In genomic region chr19:14571695-14572490, GRCh38 we compare ENCODE assay signal across 1 cellular context.
TF ChIP-seq lines count a peak whose summit lies in the region.

Gene NDUFB7, minus strand, starts transcription at chr19:14572066. Its CDS starts 66 bp downstream, at chr19:14572000.

TF ChIP-seq in HepG2, 621 proteins besides CTCF, POLR2A, EP300 and RAD21 (continued from another document and continues in another):
- no peak for TF ChIP-seq PRDM15 (CRISPR knock-in tag; IDR thresholded peaks at IDR 0.05)
- no peak for TF ChIP-seq ZNF354B (CRISPR knock-in tag; IDR thresholded peaks at IDR 0.05)
- 0 out of 2 replicates have a peak, but pooled peaks have one; percentile 57 for TF ChIP-seq ARHGAP35 (CRISPR knock-in tag; IDR thresholded peaks at IDR 0.05; ENCODE audit: borderline replicate concordance)
- TF ChIP-seq ZNF790 (CRISPR knock-in tag; IDR thresholded peaks at IDR 0.05; ENCODE audit: borderline replicate concordance): no peak
- peak; percentile 59 for TF ChIP-seq PITX1 (CRISPR knock-in tag; IDR thresholded peaks at IDR 0.05)
- no peak for TF ChIP-seq PAWR (CRISPR knock-in tag; IDR thresholded peaks at IDR 0.05; ENCODE audit: borderline replicate concordance)
- TF ChIP-seq U2AF1 (optimal IDR thresholded peaks at IDR 0.05; ENCODE audit: low read depth, low read length): peak; percentile 87
- TF ChIP-seq, protein P1, sequence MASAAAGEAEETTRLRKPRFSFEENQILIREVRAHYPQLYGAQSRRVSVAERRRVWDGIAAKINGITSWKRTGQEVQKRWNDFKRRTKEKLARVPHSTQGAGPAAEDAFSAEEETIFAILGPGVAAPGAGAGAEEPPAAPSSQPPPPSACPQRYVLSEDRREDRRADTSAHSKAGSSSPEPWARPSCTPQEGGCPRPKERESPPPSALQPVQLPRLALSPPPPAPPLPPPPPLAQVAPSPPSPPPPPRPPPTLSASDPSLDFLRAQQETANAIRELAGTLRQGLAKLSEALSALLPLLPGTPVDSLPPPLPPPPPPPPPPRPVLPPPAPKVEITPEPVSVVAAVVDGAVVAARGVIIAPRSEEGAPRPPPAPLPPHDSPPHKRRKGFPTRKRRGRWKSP (CRISPR knock-in tag; IDR thresholded peaks at IDR 0.05): peak; percentile 72
- TF ChIP-seq NFE2L1 (CRISPR knock-in tag; IDR thresholded peaks at IDR 0.05; ENCODE audit: borderline replicate concordance): peak; percentile 59; the same call in 1 of the 2 replicates
- peak; percentile 52; the same call in 1 of the 2 replicates for TF ChIP-seq PATZ1 (CRISPR knock-in tag; IDR thresholded peaks at IDR 0.05)
- no peak for TF ChIP-seq IKZF1 (IDR thresholded peaks at IDR 0.05)
- TF ChIP-seq XRCC5 (optimal IDR thresholded peaks at IDR 0.05; ENCODE audit: low read length): peak; percentile 98
- no peak for TF ChIP-seq THYN1 (CRISPR knock-in tag; IDR thresholded peaks at IDR 0.05; ENCODE audit: borderline replicate concordance, low read depth)
- TF ChIP-seq NFYB (CRISPR knock-in tag; IDR thresholded peaks at IDR 0.05): 0 out of 2 replicates have a peak, but pooled peaks have one; percentile 14
- TF ChIP-seq, protein P2, sequence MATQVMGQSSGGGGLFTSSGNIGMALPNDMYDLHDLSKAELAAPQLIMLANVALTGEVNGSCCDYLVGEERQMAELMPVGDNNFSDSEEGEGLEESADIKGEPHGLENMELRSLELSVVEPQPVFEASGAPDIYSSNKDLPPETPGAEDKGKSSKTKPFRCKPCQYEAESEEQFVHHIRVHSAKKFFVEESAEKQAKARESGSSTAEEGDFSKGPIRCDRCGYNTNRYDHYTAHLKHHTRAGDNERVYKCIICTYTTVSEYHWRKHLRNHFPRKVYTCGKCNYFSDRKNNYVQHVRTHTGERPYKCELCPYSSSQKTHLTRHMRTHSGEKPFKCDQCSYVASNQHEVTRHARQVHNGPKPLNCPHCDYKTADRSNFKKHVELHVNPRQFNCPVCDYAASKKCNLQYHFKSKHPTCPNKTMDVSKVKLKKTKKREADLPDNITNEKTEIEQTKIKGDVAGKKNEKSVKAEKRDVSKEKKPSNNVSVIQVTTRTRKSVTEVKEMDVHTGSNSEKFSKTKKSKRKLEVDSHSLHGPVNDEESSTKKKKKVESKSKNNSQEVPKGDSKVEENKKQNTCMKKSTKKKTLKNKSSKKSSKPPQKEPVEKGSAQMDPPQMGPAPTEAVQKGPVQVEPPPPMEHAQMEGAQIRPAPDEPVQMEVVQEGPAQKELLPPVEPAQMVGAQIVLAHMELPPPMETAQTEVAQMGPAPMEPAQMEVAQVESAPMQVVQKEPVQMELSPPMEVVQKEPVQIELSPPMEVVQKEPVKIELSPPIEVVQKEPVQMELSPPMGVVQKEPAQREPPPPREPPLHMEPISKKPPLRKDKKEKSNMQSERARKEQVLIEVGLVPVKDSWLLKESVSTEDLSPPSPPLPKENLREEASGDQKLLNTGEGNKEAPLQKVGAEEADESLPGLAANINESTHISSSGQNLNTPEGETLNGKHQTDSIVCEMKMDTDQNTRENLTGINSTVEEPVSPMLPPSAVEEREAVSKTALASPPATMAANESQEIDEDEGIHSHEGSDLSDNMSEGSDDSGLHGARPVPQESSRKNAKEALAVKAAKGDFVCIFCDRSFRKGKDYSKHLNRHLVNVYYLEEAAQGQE (IDR thresholded peaks at IDR 0.05; ENCODE audit: borderline replicate concordance in 1 of 2, low read depth in 1 of 2, low read length in 2 of 2): no peak
- no peak for TF ChIP-seq USF2 (IDR thresholded peaks at IDR 0.05; ENCODE audit: low read depth, low read length)
- TF ChIP-seq USF2 (CRISPR knock-in tag; IDR thresholded peaks at IDR 0.05; ENCODE audit: borderline replicate concordance): peak; percentile 22; the same call in 1 of the 2 replicates
- TF ChIP-seq NR2F6 (IDR thresholded peaks at IDR 0.05): 0 out of 2 replicates have a peak, but pooled peaks have one; percentile 12
- peak; percentile 74; the same call in 1 of the 2 replicates for TF ChIP-seq NR2F6 (CRISPR knock-in tag; IDR thresholded peaks at IDR 0.05)
- TF ChIP-seq ZNF878 (CRISPR knock-in tag; IDR thresholded peaks at IDR 0.05): no peak
- no peak for TF ChIP-seq ATF7 (IDR thresholded peaks at IDR 0.05)
- no peak for TF ChIP-seq ATF7 (CRISPR knock-in tag; IDR thresholded peaks at IDR 0.05)
- no peak for TF ChIP-seq FOSL1 (CRISPR knock-in tag; IDR thresholded peaks at IDR 0.05; ENCODE audit: borderline replicate concordance)
- TF ChIP-seq ZNF614 (CRISPR knock-in tag; IDR thresholded peaks at IDR 0.05; ENCODE audit: borderline replicate concordance): peak; percentile 83; the same call in 1 of the 2 replicates
- TF ChIP-seq SP2 (CRISPR knock-in tag; IDR thresholded peaks at IDR 0.05): peak; percentile 68
- no peak for TF ChIP-seq AFF4 (CRISPR knock-in tag; IDR thresholded peaks at IDR 0.05)
- TF ChIP-seq ZNF136 (CRISPR knock-in tag; IDR thresholded peaks at IDR 0.05; ENCODE audit: low read depth): no peak; the same call in 1 of the 2 replicates
- TF ChIP-seq ZNF570 (CRISPR knock-in tag; IDR thresholded peaks at IDR 0.05; ENCODE audit: borderline replicate concordance): no peak
- peak; percentile 65; the same call in 1 of the 2 replicates for TF ChIP-seq NFAT5 (CRISPR knock-in tag; IDR thresholded peaks at IDR 0.05)
- TF ChIP-seq STAT5B (CRISPR knock-in tag; IDR thresholded peaks at IDR 0.05): no peak
- no peak for TF ChIP-seq WIZ (CRISPR knock-in tag; IDR thresholded peaks at IDR 0.05)
- TF ChIP-seq ZNF333 (CRISPR knock-in tag; IDR thresholded peaks at IDR 0.05; ENCODE audit: borderline replicate concordance): peak; percentile 48; the same call in 1 of the 2 replicates
- TF ChIP-seq ZKSCAN1 (IDR thresholded peaks at IDR 0.05; ENCODE audit: low read length): no peak
- TF ChIP-seq SRY (CRISPR knock-in tag; IDR thresholded peaks at IDR 0.05): peak; percentile 94
- 0 out of 2 replicates have a peak, but pooled peaks have one; percentile 48 for TF ChIP-seq ZFP41 (CRISPR knock-in tag; IDR thresholded peaks at IDR 0.05; ENCODE audit: borderline replicate concordance)
